ENCODE assay signal across 25 cellular contexts in genomic region chr16:7458144-7458543, GRCh38.
"Had no signal": no experiment of that assay in that cellular context is flagged by ENCODE, and none has a peak within 500 bp of the region (broad histone marks: within the 10 kb centered on the region; RNA-seq: fewer than 3 reads in every experiment).

No MANE protein-coding gene starts in this region.

- H3K4me3 ChIP-seq: stomach, suprapubic skin, thoracic aorta, thyroid gland, tibial artery, tibial nerve, transverse colon, upper lobe of left lung, upper lobe of right lung, uterus, vagina had no signal

- ATAC-seq: stimulated activated effector memory CD8-positive, alpha-beta T cell treated with anti-CD3 and anti-CD28 coated beads, Interleukin-12 subunit alpha, Interleukin-12 subunit beta, amount 100 ng/mL, for 72 hours; stimulated activated memory B cell treated with anti-CD40 and anti-IgM and Interleukin-4, amounts not matched to agents 10 μg/mL and 1 μg/mL and 100 μg/mL, for 72 hours; stimulated activated naive B cell treated with anti-CD40 and anti-IgM and Interleukin-4, amounts not matched to agents 10 μg/mL and 1 μg/mL and 100 μg/mL, for 72 hours; stimulated activated naive CD8-positive, alpha-beta T cell treated with anti-CD3 and anti-CD28 coated beads, Interleukin-15, amount 100 ng/mL, for 72 hours; stimulated activated naive CD8-positive, alpha-beta T cell treated with anti-CD3 and anti-CD28 coated beads, Interleukin-15, Interleukin-2, amounts not matched to agents 100 U/mL and 50 U/mL, for 24 hours; upper lobe of right lung had no signal

- H3K9me3 ChIP-seq: suprapubic skin, thoracic aorta, thyroid gland, tibial artery, transverse colon, upper lobe of left lung, upper lobe of right lung, uterus, vagina had no signal

- H3K36me3 ChIP-seq: stomach, suprapubic skin, thoracic aorta, thyroid gland, tibial artery, tibial nerve, transverse colon, upper lobe of left lung, upper lobe of right lung, uterus, vagina had no signal

- H3K27ac ChIP-seq: stomach, suprapubic skin, thoracic aorta, thyroid gland, tibial artery, tibial nerve, transverse colon, upper lobe of left lung, upper lobe of right lung, uterus, vagina had no signal

- H3K27me3 ChIP-seq: stomach, suprapubic skin, thyroid gland, tibial artery, tibial nerve, transverse colon, upper lobe of left lung, upper lobe of right lung, uterus, vagina had no signal

- H3K4me1 ChIP-seq: stomach, suprapubic skin, thyroid gland, tibial artery, tibial nerve, transverse colon, upper lobe of left lung, upper lobe of right lung, uterus, vagina had no signal

- DNase-seq: stimulated activated CD4-positive, alpha-beta T cell treated with anti-CD3 and anti-CD28 coated beads, Interleukin-2, amount 100 ng/mL, for 48 hours; stimulated activated CD4-positive, alpha-beta T cell treated with anti-CD3 and anti-CD28 coated beads, Interleukin-4, amount 100 ng/mL, for 1 hour; stimulated activated CD4-positive, alpha-beta T cell treated with anti-CD3 and anti-CD28 coated beads, Interleukin-4, amount 100 ng/mL, for 24 hours; stimulated activated CD4-positive, alpha-beta T cell treated with anti-CD3 and anti-CD28 coated beads, Interleukin-4, amount 100 ng/mL, for 4 hours; stimulated activated CD8-positive, alpha-beta memory T cell treated with anti-CD3 and anti-CD28 coated beads, Interleukin-4, amount 100 ng/mL, for 48 hours; stimulated activated naive B cell treated with anti-CD40 and anti-IgM and Interleukin-4, amounts not matched to agents 10 μg/mL and 1 μg/mL and 100 μg/mL, for 72 hours; stimulated activated naive CD4-positive, alpha-beta T cell; stimulated activated naive CD4-positive, alpha-beta T cell treated with Interleukin-2 at 50 U/mL for 16 hours; stimulated activated naive CD8-positive, alpha-beta T cell treated with anti-CD3 and anti-CD28 coated beads, Interleukin-15, amount 100 ng/mL, for 72 hours; stimulated activated naive CD8-positive, alpha-beta T cell treated with anti-CD3 and anti-CD28 coated beads, Interleukin-15, Interleukin-2, amounts not matched to agents 100 U/mL and 50 U/mL, for 24 hours; stomach; substantia nigra; thyroid gland; tibial artery; transverse colon; trophoblast cell; upper lobe of left lung; upper lobe of right lung; uterus had no signal
